ENCODE assay signal across 15 cellular contexts in genomic region chr19:12689012-12689411, GRCh38. TPM values are rescaled to one million over a fixed set of nuclear protein-coding genes. Genes with fewer than 3 reads are reported as not detected.
DNase-seq lines count a peak whose midpoint lies in the region; ATAC-seq, FAIRE-seq and TF ChIP-seq lines count a peak whose summit lies in the region.
"Had no signal": no experiment of that assay in that cellular context is flagged by ENCODE, and none has a peak within 500 bp of the region (broad histone marks: within the 10 kb centered on the region; RNA-seq: fewer than 3 reads in every experiment).

No MANE protein-coding gene starts in this region.

- H3K4me1 ChIP-seq in Loucy (ENCODE audit: insufficient read depth, low read length, poor library complexity, severe bottlenecking) (peaks cover 12% of the 10 kb centered on the region), HepG2 (ENCODE audit: insufficient read depth, low read length) (no peaks in the 10 kb centered on the region), upper lobe of right lung (no peaks in the 10 kb centered on the region), esophagus muscularis mucosa (no peaks in the 10 kb centered on the region)
- H3K4me1 ChIP-seq: BE2C, Caco-2 had no signal

- in situ Hi-C loops in HepG2 (cut with HindIII; ENCODE audit: extremely low pct_ligation_motif_present, low pct_unique_long_range_greater_than_20kb), result no loop called here

- peak overlapping the region; percentile 87 for H3K9ac ChIP-seq in Loucy (ENCODE audit: low read depth, low read length, poor library complexity, severe bottlenecking)
- H3K9ac ChIP-seq in HepG2 (ENCODE audit: insufficient read depth, low read depth, low read length), result no peak overlapping the region

- TF ChIP-seq EP300 in HepG2 (IDR thresholded peaks at IDR 0.05; ENCODE audit: low read depth in 2 of 2, low read length in 2 of 2) (no peak), HepG2 (CRISPR knock-in tag; IDR thresholded peaks at IDR 0.05; ENCODE audit: borderline replicate concordance) (no peak), esophagus muscularis mucosa (IDR thresholded peaks at IDR 0.05) (no peak)

- no peaks in the 10 kb centered on the region for H3K9me2 ChIP-seq in Loucy (replicated peaks; ENCODE audit: low read depth, low read length)

- H3K27me3 ChIP-seq in Loucy (ENCODE audit: insufficient read depth, low read length, poor library complexity, severe bottlenecking) (no peaks in the 10 kb centered on the region), HepG2 (ENCODE audit: control insufficient read depth in 1 of 2, insufficient read depth in 2 of 2, low read length in 2 of 2) (no peaks in the 10 kb centered on the region), upper lobe of right lung (no peaks in the 10 kb centered on the region), esophagus muscularis mucosa (no peaks in the 10 kb centered on the region)
- H3K27me3 ChIP-seq: BE2C had no signal

- peak overlapping the region; percentile 76 for H3K4me3 ChIP-seq in Loucy (ENCODE audit: low read length, poor library complexity, severe bottlenecking)
- no peak overlapping the region for H3K4me3 ChIP-seq in HepG2 (replicated peaks in 1 of 3; ENCODE audit: insufficient read depth in 1 of 3, low read depth in 2 of 3, low read length in 3 of 3)
- no peak overlapping the region for H3K4me3 ChIP-seq in upper lobe of right lung
- no peak overlapping the region for H3K4me3 ChIP-seq in esophagus muscularis mucosa
- H3K4me3 ChIP-seq: GM23338 had no signal

- no peak for TF ChIP-seq CTCF in Loucy (conservative IDR thresholded peaks at IDR 0.05; ENCODE audit: low read length)
- TF ChIP-seq CTCF in HepG2 (CRISPR knock-in tag; IDR thresholded peaks at IDR 0.05), result no peak
- no peak for TF ChIP-seq CTCF in upper lobe of right lung (IDR thresholded peaks at IDR 0.05)
- TF ChIP-seq CTCF in mesothelial cell of epicardium (IDR thresholded peaks at IDR 0.05; ENCODE audit: unreplicated experiment), result no peak
- TF ChIP-seq CTCF in esophagus muscularis mucosa (IDR thresholded peaks at IDR 0.05), result no peak

- WGBS in HepG2 (ENCODE audit: low lambda C conversion rate), result 94% methylated on average over 7 of the region's 12 CpGs
- 96% methylated on average over 12 of the region's 12 CpGs for WGBS in esophagus muscularis mucosa

- no peak for FAIRE-seq in HepG2 (lab: Jason Lieb, UNC)
- FAIRE-seq: A204.1 had no signal

- peaks cover 36% of the 10 kb centered on the region; the same call in 1 of the 2 replicates for H3K79me2 ChIP-seq in Loucy (ENCODE audit: insufficient read depth, low read length)
- no peaks in the 10 kb centered on the region for H3K79me2 ChIP-seq in HepG2 (ENCODE audit: insufficient read depth, low read length)

- DNase-seq in HepG2 (ENCODE audit: low spot score) (no peak), upper lobe of right lung (peak; percentile 52), mesothelial cell of epicardium (ENCODE audit: low spot score in 2 of 2, unreplicated experiment in 2 of 2) (no peak), esophagus muscularis mucosa (ENCODE audit: extremely low spot score) (no peak)
- DNase-seq: BE2C; Caco-2; CD8-positive, alpha-beta memory T cell; DND-41; H9 had no signal

- H3K4me1 Mint-ChIP-seq in mesothelial cell of epicardium, result no peaks in the 10 kb centered on the region
- H3K4me1 Mint-ChIP-seq: GM23338, H9 had no signal

- H3K36me3 ChIP-seq in Loucy (ENCODE audit: insufficient read depth, low read length) (no peaks in the 10 kb centered on the region), HepG2 (replicated peaks in 1 of 2; ENCODE audit: control insufficient read depth in 1 of 2, insufficient read depth in 2 of 2, low read length in 2 of 2) (peaks cover 0 to 5% of the 10 kb centered on the region in 2 experiments; a peak in 1 of 5 replicates), upper lobe of right lung (no peaks in the 10 kb centered on the region), esophagus muscularis mucosa (peaks cover 0 to 19% (median 3%) of the 10 kb centered on the region in 4 donors)
- H3K36me3 ChIP-seq: BE2C had no signal

- no peaks in the 10 kb centered on the region for H3K9me3 ChIP-seq in Loucy (ENCODE audit: insufficient read depth, low read depth, low read length)
- H3K9me3 ChIP-seq in HepG2 (ENCODE audit: low read length), result no peaks in the 10 kb centered on the region
- H3K9me3 ChIP-seq in upper lobe of right lung, result no peaks in the 10 kb centered on the region
- no peaks in the 10 kb centered on the region for H3K9me3 ChIP-seq in esophagus muscularis mucosa
- H3K9me3 ChIP-seq: BE2C, Caco-2 had no signal

- H3K4me2 ChIP-seq in Loucy (ENCODE audit: low read depth, low read length, poor library complexity, severe bottlenecking) (peak overlapping the region; percentile 73), HepG2 (ENCODE audit: low read depth, low read length) (no peak overlapping the region)
- H3K4me2 ChIP-seq: GM23338 had no signal

- intact Hi-C loops in HepG2 (cut with micrococcal nuclease; ENCODE audit: unreplicated experiment) (no loop called here), upper lobe of right lung (cut with DNase I) (no loop called here), esophagus muscularis mucosa (cut with DNase I) (loop anchor here (10.0 kb wide), 1 partner anchor 156 kb away; no protein-coding TSS in a partner anchor)

- no peak; the same call in 2 of the 3 replicates for ATAC-seq in HepG2
- ATAC-seq in upper lobe of right lung, result peak; percentile 9
- ATAC-seq: GM23338 had no signal

- H3K36me3 Mint-ChIP-seq in mesothelial cell of epicardium, result no peaks in the 10 kb centered on the region

- TF ChIP-seq RAD21 in HepG2 (CRISPR knock-in tag; IDR thresholded peaks at IDR 0.05), result no peak

- CTCF ChIA-PET in HepG2 (lab: Yijun Ruan, JAX; ENCODE audit: low intra/inter-chr PET ratio, low total read pairs), result no interaction called here

- H3K27ac ChIP-seq in HepG2 (ENCODE audit: extremely low read length, insufficient read depth, low read length), result no peak overlapping the region
- H3K27ac ChIP-seq in upper lobe of right lung, result no peak overlapping the region
- no peak overlapping the region for H3K27ac ChIP-seq in esophagus muscularis mucosa (replicated peaks in 1 of 4)

- H3K9me3 Mint-ChIP-seq in mesothelial cell of epicardium, result no peaks in the 10 kb centered on the region
- H3K9me3 Mint-ChIP-seq: CD8-positive, alpha-beta memory T cell; GM23338; H9; IgD-negative memory B cell had no signal

- H3K27ac Mint-ChIP-seq in mesothelial cell of epicardium, result no peak overlapping the region
- H3K27ac Mint-ChIP-seq: CD8-positive, alpha-beta memory T cell; GM23338 had no signal

- no peaks in the 10 kb centered on the region for H3K27me3 Mint-ChIP-seq in mesothelial cell of epicardium (ENCODE audit: low read depth)
- H3K27me3 Mint-ChIP-seq: CD8-positive, alpha-beta memory T cell; IgD-negative memory B cell had no signal

- POLR2A ChIA-PET in HepG2 (lab: Yijun Ruan, JAX), result no interaction called here

- no peak for TF ChIP-seq POLR2A in HepG2 (IDR thresholded peaks at IDR 0.05; ENCODE audit: insufficient read depth in 1 of 2, low read depth in 2 of 2, low read length in 2 of 2)
- no peak for TF ChIP-seq POLR2A in esophagus muscularis mucosa (IDR thresholded peaks at IDR 0.05; ENCODE audit: low read depth)

- H2AFZ ChIP-seq in Loucy (ENCODE audit: low read length) (no peak overlapping the region), HepG2 (ENCODE audit: low read length) (no peak overlapping the region)
- H2AFZ ChIP-seq: GM23338 had no signal

- no TSS peak for BruUV-seq in HepG2 (replicated peaks; lab: Mats Ljungman, UMichigan)

- no peaks in the 10 kb centered on the region for H3F3A ChIP-seq in Loucy (ENCODE audit: low read depth)

- no peak overlapping the region for H3K4me3 Mint-ChIP-seq in mesothelial cell of epicardium
- H3K4me3 Mint-ChIP-seq: CD8-positive, alpha-beta memory T cell; GM23338 had no signal

- H4K20me1 ChIP-seq in Loucy (ENCODE audit: insufficient read depth, low read length, poor library complexity, severe bottlenecking), result no peaks in the 10 kb centered on the region
- H4K20me1 ChIP-seq in HepG2 (ENCODE audit: insufficient read depth, low read length), result no peaks in the 10 kb centered on the region

RNA-seq across cellular contexts. Expression of gene GNG14, which starts 1.2 kb away (rescaled TPM):
- not detected in 2 replicates for total RNA-seq in HepG2 (2016; rRNA removed; fragmentation: Illumina TruSeq; extraction: Trizol)
- not detected in 2 replicates for total RNA-seq in HepG2 (2016; cell fraction: cytosol; rRNA removed; fragmentation: Illumina TruSeq; extraction: Trizol; ENCODE audit: low read depth)
- total RNA-seq in HepG2 (2016; cell fraction: insoluble cytoplasmic fraction; rRNA removed; fragmentation: Illumina TruSeq; extraction: Trizol), result not detected in 2 replicates
- total RNA-seq in HepG2 (2016; cell fraction: membrane; rRNA removed; fragmentation: Illumina TruSeq; extraction: Trizol), result not detected in 2 replicates
- total RNA-seq in HepG2 (2016; cell fraction: nucleus; rRNA removed; fragmentation: Illumina TruSeq; extraction: Trizol), result not detected in 2 replicates
- not detected in 2 replicates for polyA plus RNA-seq in HepG2 (2011; rRNA removed)
- not detected in 2 replicates for polyA plus RNA-seq in HepG2 (2011; cell fraction: cytosol; rRNA removed)
- 0.82 TPM in 1 of 2 replicates, not detected in the other for polyA plus RNA-seq in HepG2 (2011; cell fraction: nucleus; rRNA removed)
- polyA plus RNA-seq in HepG2 (2012), result not detected in 2 replicates
- polyA plus RNA-seq in HepG2 (2016; cell fraction: cytosol; fragmentation: Illumina TruSeq; extraction: Trizol; ENCODE audit: low read depth), result not detected in 2 replicates
- not detected in 2 replicates for polyA plus RNA-seq in HepG2 (2016; cell fraction: insoluble cytoplasmic fraction; fragmentation: Illumina TruSeq; extraction: Trizol; ENCODE audit: low read depth)
- polyA plus RNA-seq in HepG2 (2016; cell fraction: membrane; fragmentation: Illumina TruSeq; extraction: Trizol; ENCODE audit: low read depth), result not detected in 2 replicates
- not detected in 2 replicates for polyA plus RNA-seq in HepG2 (2016; cell fraction: nucleus; fragmentation: Illumina TruSeq; extraction: Trizol; ENCODE audit: insufficient read depth, low read depth)
- 0.68 and 1.9 TPM in 2 replicates for polyA minus RNA-seq in HepG2 (2011; rRNA and poly(A)+ RNA removed; ENCODE audit: low replicate concordance)
- not detected in 2 replicates for polyA minus RNA-seq in HepG2 (2011; cell fraction: cytosol; rRNA and poly(A)+ RNA removed)
- polyA minus RNA-seq in HepG2 (2011; cell fraction: nucleus; rRNA and poly(A)+ RNA removed), result not detected in 2 replicates
- total RNA-seq in upper lobe of right lung, result not detected
- total RNA-seq in mesothelial cell of epicardium, result not detected in 3 replicates
- not detected for total RNA-seq in esophagus muscularis mucosa
- total RNA-seq: Caco-2; CD8-positive, alpha-beta memory T cell; GM23338; H9; HT-29 had no signal
- polyA plus RNA-seq: AG04450; CD8-positive, alpha-beta memory T cell; GM23338; IgD-negative memory B cell had no signal

RNA-seq across cellular contexts. Expression of gene DHPS, which starts 7.3 kb away (rescaled TPM):
- total RNA-seq in HepG2 (2016; rRNA removed; fragmentation: Illumina TruSeq; extraction: Trizol) (34.8 and 43.3 TPM in 2 replicates), upper lobe of right lung (70.5 TPM), mesothelial cell of epicardium (91.3 to 101 TPM (median 97.0 TPM) in 3 replicates), esophagus muscularis mucosa (10 to 100 TPM; 74.3 to 92.3 (median 85.0) TPM)
- total RNA-seq in HepG2 (2016; cell fraction: cytosol; rRNA removed; fragmentation: Illumina TruSeq; extraction: Trizol; ENCODE audit: low read depth), result 18.6 and 20.2 TPM in 2 replicates
- total RNA-seq in HepG2 (2016; cell fraction: insoluble cytoplasmic fraction; rRNA removed; fragmentation: Illumina TruSeq; extraction: Trizol), result 36.3 and 41.9 TPM in 2 replicates
- 18.6 and 23.3 TPM in 2 replicates for total RNA-seq in HepG2 (2016; cell fraction: membrane; rRNA removed; fragmentation: Illumina TruSeq; extraction: Trizol)
- total RNA-seq in HepG2 (2016; cell fraction: nucleus; rRNA removed; fragmentation: Illumina TruSeq; extraction: Trizol), result 44.1 and 48.8 TPM in 2 replicates
- polyA plus RNA-seq in HepG2 (2011; rRNA removed), result 84.3 and 84.6 TPM in 2 replicates
- 70.3 and 86.4 TPM in 2 replicates for polyA plus RNA-seq in HepG2 (2011; cell fraction: cytosol; rRNA removed)
- 180 and 198 TPM in 2 replicates for polyA plus RNA-seq in HepG2 (2011; cell fraction: nucleus; rRNA removed)
- polyA plus RNA-seq in HepG2 (2012), result 54.1 and 72.2 TPM in 2 replicates
- polyA plus RNA-seq in HepG2 (2016; cell fraction: cytosol; fragmentation: Illumina TruSeq; extraction: Trizol; ENCODE audit: low read depth), result 12.2 and 12.4 TPM in 2 replicates
- 34.0 and 35.3 TPM in 2 replicates for polyA plus RNA-seq in HepG2 (2016; cell fraction: insoluble cytoplasmic fraction; fragmentation: Illumina TruSeq; extraction: Trizol; ENCODE audit: low read depth)
- 12.8 and 13.6 TPM in 2 replicates for polyA plus RNA-seq in HepG2 (2016; cell fraction: membrane; fragmentation: Illumina TruSeq; extraction: Trizol; ENCODE audit: low read depth)
- 90.1 and 103 TPM in 2 replicates for polyA plus RNA-seq in HepG2 (2016; cell fraction: nucleus; fragmentation: Illumina TruSeq; extraction: Trizol; ENCODE audit: insufficient read depth, low read depth)
- polyA minus RNA-seq in HepG2 (2011; rRNA and poly(A)+ RNA removed; ENCODE audit: low replicate concordance), result 80.2 and 94.5 TPM in 2 replicates
- 27.8 and 30.4 TPM in 2 replicates for polyA minus RNA-seq in HepG2 (2011; cell fraction: cytosol; rRNA and poly(A)+ RNA removed)
- 56.0 and 62.9 TPM in 2 replicates for polyA minus RNA-seq in HepG2 (2011; cell fraction: nucleus; rRNA and poly(A)+ RNA removed)

RNA-seq across cellular contexts. Expression of gene FBXW9, which starts 7.4 kb away (rescaled TPM):
- total RNA-seq in HepG2 (2016; rRNA removed; fragmentation: Illumina TruSeq; extraction: Trizol) (4.6 and 6.1 TPM in 2 replicates), upper lobe of right lung (4.3 TPM), mesothelial cell of epicardium (9.6 to 9.8 TPM (median 9.8 TPM) in 3 replicates), esophagus muscularis mucosa (10 to 100 TPM in 1 of 4 donors, 1 to 10 TPM in 3; 4.3 to 10.6 (median 7.5) TPM)
- 1.2 and 2.0 TPM in 2 replicates for total RNA-seq in HepG2 (2016; cell fraction: cytosol; rRNA removed; fragmentation: Illumina TruSeq; extraction: Trizol; ENCODE audit: low read depth)
- total RNA-seq in HepG2 (2016; cell fraction: insoluble cytoplasmic fraction; rRNA removed; fragmentation: Illumina TruSeq; extraction: Trizol), result 3.8 and 6.5 TPM in 2 replicates
- 2.3 and 2.8 TPM in 2 replicates for total RNA-seq in HepG2 (2016; cell fraction: membrane; rRNA removed; fragmentation: Illumina TruSeq; extraction: Trizol)
- 5.5 and 5.9 TPM in 2 replicates for total RNA-seq in HepG2 (2016; cell fraction: nucleus; rRNA removed; fragmentation: Illumina TruSeq; extraction: Trizol)
- 5.7 and 7.0 TPM in 2 replicates for polyA plus RNA-seq in HepG2 (2011; rRNA removed)
- 6.0 and 11.9 TPM in 2 replicates for polyA plus RNA-seq in HepG2 (2011; cell fraction: cytosol; rRNA removed)
- polyA plus RNA-seq in HepG2 (2011; cell fraction: nucleus; rRNA removed), result 21.5 and 25.3 TPM in 2 replicates
- 3.3 TPM in 2 replicates for polyA plus RNA-seq in HepG2 (2012)
- polyA plus RNA-seq in HepG2 (2016; cell fraction: cytosol; fragmentation: Illumina TruSeq; extraction: Trizol; ENCODE audit: low read depth), result 1.7 and 1.9 TPM in 2 replicates
- polyA plus RNA-seq in HepG2 (2016; cell fraction: insoluble cytoplasmic fraction; fragmentation: Illumina TruSeq; extraction: Trizol; ENCODE audit: low read depth), result 4.4 and 5.7 TPM in 2 replicates
- polyA plus RNA-seq in HepG2 (2016; cell fraction: membrane; fragmentation: Illumina TruSeq; extraction: Trizol; ENCODE audit: low read depth), result 1.9 and 2.7 TPM in 2 replicates
- 12.6 and 13.0 TPM in 2 replicates for polyA plus RNA-seq in HepG2 (2016; cell fraction: nucleus; fragmentation: Illumina TruSeq; extraction: Trizol; ENCODE audit: insufficient read depth, low read depth)
- polyA minus RNA-seq in HepG2 (2011; rRNA and poly(A)+ RNA removed; ENCODE audit: low replicate concordance), result 10.4 and 13.8 TPM in 2 replicates
- polyA minus RNA-seq in HepG2 (2011; cell fraction: cytosol; rRNA and poly(A)+ RNA removed), result 3.2 and 4.4 TPM in 2 replicates
- polyA minus RNA-seq in HepG2 (2011; cell fraction: nucleus; rRNA and poly(A)+ RNA removed), result 2.7 and 4.4 TPM in 2 replicates

RNA-seq across cellular contexts. Expression of gene WDR83, which starts 22.4 kb away (rescaled TPM):
- total RNA-seq in HepG2 (2016; rRNA removed; fragmentation: Illumina TruSeq; extraction: Trizol) (9.9 and 10.7 TPM in 2 replicates), upper lobe of right lung (10.9 TPM), mesothelial cell of epicardium (12.5 to 14.6 TPM (median 13.6 TPM) in 3 replicates), esophagus muscularis mucosa (10 to 100 TPM in 3 of 4 donors, 1 to 10 TPM in 1; 10.0 to 19.7 (median 13.9) TPM)
- total RNA-seq in HepG2 (2016; cell fraction: cytosol; rRNA removed; fragmentation: Illumina TruSeq; extraction: Trizol; ENCODE audit: low read depth), result 6.9 and 7.6 TPM in 2 replicates
- 11.3 and 11.8 TPM in 2 replicates for total RNA-seq in HepG2 (2016; cell fraction: insoluble cytoplasmic fraction; rRNA removed; fragmentation: Illumina TruSeq; extraction: Trizol)
- 8.4 and 8.9 TPM in 2 replicates for total RNA-seq in HepG2 (2016; cell fraction: membrane; rRNA removed; fragmentation: Illumina TruSeq; extraction: Trizol)
- total RNA-seq in HepG2 (2016; cell fraction: nucleus; rRNA removed; fragmentation: Illumina TruSeq; extraction: Trizol), result 7.7 and 8.0 TPM in 2 replicates
- 4.5 and 5.4 TPM in 2 replicates for polyA plus RNA-seq in HepG2 (2011; rRNA removed)
- 6.2 and 9.4 TPM in 2 replicates for polyA plus RNA-seq in HepG2 (2011; cell fraction: cytosol; rRNA removed)
- 11.3 and 12.7 TPM in 2 replicates for polyA plus RNA-seq in HepG2 (2011; cell fraction: nucleus; rRNA removed)
- 5.0 and 9.1 TPM in 2 replicates for polyA plus RNA-seq in HepG2 (2012)
- 5.9 and 6.7 TPM in 2 replicates for polyA plus RNA-seq in HepG2 (2016; cell fraction: cytosol; fragmentation: Illumina TruSeq; extraction: Trizol; ENCODE audit: low read depth)
- polyA plus RNA-seq in HepG2 (2016; cell fraction: insoluble cytoplasmic fraction; fragmentation: Illumina TruSeq; extraction: Trizol; ENCODE audit: low read depth), result 11.8 and 12.8 TPM in 2 replicates
- 8.3 and 8.5 TPM in 2 replicates for polyA plus RNA-seq in HepG2 (2016; cell fraction: membrane; fragmentation: Illumina TruSeq; extraction: Trizol; ENCODE audit: low read depth)
- polyA plus RNA-seq in HepG2 (2016; cell fraction: nucleus; fragmentation: Illumina TruSeq; extraction: Trizol; ENCODE audit: insufficient read depth, low read depth), result 13.7 and 15.3 TPM in 2 replicates
- polyA minus RNA-seq in HepG2 (2011; rRNA and poly(A)+ RNA removed; ENCODE audit: low replicate concordance), result 10.4 and 11.3 TPM in 2 replicates
- 1.6 and 2.4 TPM in 2 replicates for polyA minus RNA-seq in HepG2 (2011; cell fraction: cytosol; rRNA and poly(A)+ RNA removed)
- 7.7 and 8.6 TPM in 2 replicates for polyA minus RNA-seq in HepG2 (2011; cell fraction: nucleus; rRNA and poly(A)+ RNA removed)

RNA-seq across cellular contexts. Expression of gene MAN2B1, which starts 22.5 kb away (rescaled TPM):
- 10.8 and 23.8 TPM in 2 replicates for total RNA-seq in HepG2 (2016; rRNA removed; fragmentation: Illumina TruSeq; extraction: Trizol)
- total RNA-seq in HepG2 (2016; cell fraction: cytosol; rRNA removed; fragmentation: Illumina TruSeq; extraction: Trizol; ENCODE audit: low read depth), result 4.0 and 5.4 TPM in 2 replicates
- 8.6 and 23.6 TPM in 2 replicates for total RNA-seq in HepG2 (2016; cell fraction: insoluble cytoplasmic fraction; rRNA removed; fragmentation: Illumina TruSeq; extraction: Trizol)
- total RNA-seq in HepG2 (2016; cell fraction: membrane; rRNA removed; fragmentation: Illumina TruSeq; extraction: Trizol), result 13.4 and 16.7 TPM in 2 replicates
- 28.7 and 30.9 TPM in 2 replicates for total RNA-seq in HepG2 (2016; cell fraction: nucleus; rRNA removed; fragmentation: Illumina TruSeq; extraction: Trizol)
- polyA plus RNA-seq in HepG2 (2011; rRNA removed), result 23.6 and 31.8 TPM in 2 replicates
- polyA plus RNA-seq in HepG2 (2011; cell fraction: cytosol; rRNA removed), result 26.5 and 29.6 TPM in 2 replicates
- 46.9 and 59.4 TPM in 2 replicates for polyA plus RNA-seq in HepG2 (2011; cell fraction: nucleus; rRNA removed)
- 38.9 and 46.8 TPM in 2 replicates for polyA plus RNA-seq in HepG2 (2012)
- 4.9 and 6.4 TPM in 2 replicates for polyA plus RNA-seq in HepG2 (2016; cell fraction: cytosol; fragmentation: Illumina TruSeq; extraction: Trizol; ENCODE audit: low read depth)
- 10.9 and 14.9 TPM in 2 replicates for polyA plus RNA-seq in HepG2 (2016; cell fraction: insoluble cytoplasmic fraction; fragmentation: Illumina TruSeq; extraction: Trizol; ENCODE audit: low read depth)
- 15.2 and 17.9 TPM in 2 replicates for polyA plus RNA-seq in HepG2 (2016; cell fraction: membrane; fragmentation: Illumina TruSeq; extraction: Trizol; ENCODE audit: low read depth)
- 43.7 and 53.7 TPM in 2 replicates for polyA plus RNA-seq in HepG2 (2016; cell fraction: nucleus; fragmentation: Illumina TruSeq; extraction: Trizol; ENCODE audit: insufficient read depth, low read depth)
- polyA minus RNA-seq in HepG2 (2011; rRNA and poly(A)+ RNA removed; ENCODE audit: low replicate concordance), result 15.2 and 23.5 TPM in 2 replicates
- 8.4 and 16.6 TPM in 2 replicates for polyA minus RNA-seq in HepG2 (2011; cell fraction: cytosol; rRNA and poly(A)+ RNA removed)
- polyA minus RNA-seq in HepG2 (2011; cell fraction: nucleus; rRNA and poly(A)+ RNA removed), result 10.7 and 15.5 TPM in 2 replicates
- total RNA-seq in upper lobe of right lung, result 174 TPM
- total RNA-seq in mesothelial cell of epicardium, result 105 to 109 TPM (median 107 TPM) in 3 replicates
- 10 to 100 TPM; 65.7 to 80.8 (median 68.9) TPM for total RNA-seq in esophagus muscularis mucosa
